Comparison of ENCODE assay signal across 1 cellular context in genomic region chr15:64464271-64465005, GRCh38.
TF ChIP-seq lines count a peak whose summit lies in the region.

No MANE protein-coding gene starts in this region.

TF ChIP-seq in SK-N-SH treated with all-trans-retinoic acid at 6 μM for 48 hours, 23 proteins besides CTCF, POLR2A, EP300 and RAD21 (continued from another document):
- no peak for TF ChIP-seq CSRNP3 (CRISPR knock-in tag; IDR thresholded peaks at IDR 0.05)
- no peak for TF ChIP-seq CSDC2 (CRISPR knock-in tag; IDR thresholded peaks at IDR 0.05)
- TF ChIP-seq TOX (CRISPR knock-in tag; IDR thresholded peaks at IDR 0.05; ENCODE audit: borderline replicate concordance), result no peak
- no peak for TF ChIP-seq ZFP30 (CRISPR knock-in tag; IDR thresholded peaks at IDR 0.05)
